In genomic region chr3:71710906-71711494, GRCh38 we compare ENCODE assay signal across 8 cellular contexts. TPM values are rescaled to one million over a fixed set of nuclear protein-coding genes. Genes with fewer than 3 reads are reported as not detected.
DNase-seq lines count a peak whose midpoint lies in the region; ATAC-seq, FAIRE-seq and TF ChIP-seq lines count a peak whose summit lies in the region.

No MANE protein-coding gene starts in this region.

- BruUV-seq in Panc1 (replicated peaks; lab: Mats Ljungman, UMichigan) = no TSS peak

- H2BK5ac ChIP-seq in H1 (ENCODE audit: low read depth, low read length) = no peak overlapping the region

- H2AK5ac ChIP-seq in H1 (ENCODE audit: low read depth, low read length) = no peak overlapping the region

- CTCF ChIA-PET in Panc1 (lab: Charles Lee) (no interaction called here), H1 (lab: Charles Lee; ENCODE audit: partially characterized antibody) (interaction anchor here (0.7 to 7.3 kb wide), 30 partner anchors 9 to 1111 kb away, joined by 3 to 66 read pairs (median 4); partner anchors contain the start of gene EIF4E3)

- H2BK12ac ChIP-seq in H1 (ENCODE audit: low read depth, low read length) = no peak overlapping the region

- TF ChIP-seq CTCF in Panc1 (IDR thresholded peaks at IDR 0.05) = peak; percentile 57; the same call in 1 of the 2 replicates
- peak in 2 of 3 experiments; percentile 65 to 74; a peak in 3 of 4 replicates for TF ChIP-seq CTCF in H1 (IDR thresholded peaks at IDR 0.05; ENCODE audit: control extremely low read depth in 1 of 3, insufficient read depth in 1 of 3, low read depth in 1 of 3, low read length in 3 of 3)

- H3K27ac ChIP-seq in Panc1 (ENCODE audit: low read length) (no peak overlapping the region), H1 (ENCODE audit: low read depth, low read length) (no peak overlapping the region)

- H3K9me3 ChIP-seq in Panc1 (ENCODE audit: control insufficient read depth, insufficient read depth, low read depth, low read length) = no peaks in the 10 kb centered on the region
- H3K9me3 ChIP-seq in H1 (ENCODE audit: insufficient read depth in 2 of 2, low read depth in 1 of 2, low read length in 1 of 2) = no peaks in the 10 kb centered on the region

- H2BK15ac ChIP-seq in H1 (ENCODE audit: low read length) = no peak overlapping the region

- no peaks in the 10 kb centered on the region for H3K79me2 ChIP-seq in H1 (ENCODE audit: control insufficient read depth in 1 of 2, insufficient read depth in 2 of 2, low read length in 2 of 2)

- TF ChIP-seq EP300 in H1 (IDR thresholded peaks at IDR 0.05; ENCODE audit: borderline replicate concordance in 1 of 2, low read depth in 2 of 2, low read length in 2 of 2) = no peak

- no peak overlapping the region for H4K91ac ChIP-seq in H1 (replicated peaks; ENCODE audit: insufficient read length, low read length)

- no peak overlapping the region for H3K9ac ChIP-seq in H1 (replicated peaks in 1 of 4; ENCODE audit: extremely low read depth in 1 of 4, low read depth in 3 of 4, low read length in 3 of 4)

- intact Hi-C loops in Panc1 (cut with micrococcal nuclease; ENCODE audit: unreplicated experiment) = loop anchor here (5.0 kb wide), 1 partner anchor 1111 kb away; no protein-coding TSS in a partner anchor

- TF ChIP-seq POLR2A in H1 (IDR thresholded peaks at IDR 0.05; ENCODE audit: control extremely low read depth in 1 of 2, low read depth in 2 of 2, low read length in 2 of 2) = no peak

- H3K36me3 ChIP-seq in Panc1 (ENCODE audit: control insufficient read depth, insufficient read depth, low read length) (no peaks in the 10 kb centered on the region), H1 (ENCODE audit: control insufficient read depth in 2 of 4, insufficient read depth in 4 of 4, low read length in 3 of 4) (no peaks in the 10 kb centered on the region)

- in situ Hi-C loops in Panc1 (cut with HindIII; ENCODE audit: low pct_unique_long_range_greater_than_20kb, low sequenced_read_pairs) = no loop called here

- DNase-seq in DMS53 treated with DMSO at 0.1 percent for 48 hours (lab: John Stamatoyannopoulos, UW; ENCODE audit: unreplicated experiment) (peak; percentile 23), Panc1 (ENCODE audit: low read depth, low spot score) (peak; percentile 27), H1 (ENCODE audit: low read depth in 1 of 2, low spot score in 2 of 2) (no peak), middle frontal gyrus (ENCODE audit: extremely low spot score, low spot score) (peak; percentile 53), islet precursor cell (no peak)

- no peak overlapping the region for H4K8ac ChIP-seq in H1 (ENCODE audit: extremely low read depth, insufficient read depth, low read length)

- no peak overlapping the region for H3K14ac ChIP-seq in H1 (ENCODE audit: insufficient read length)

- H3K23me2 ChIP-seq in H1 (ENCODE audit: low read depth, low read length) = no peaks in the 10 kb centered on the region

- H2AFZ ChIP-seq in H1 (ENCODE audit: low read length) = no peak overlapping the region

- H2BK20ac ChIP-seq in H1 (ENCODE audit: low read length) = no peak overlapping the region

- no peak overlapping the region for H3K18ac ChIP-seq in H1 (ENCODE audit: extremely low read depth, low read length)

- no peaks in the 10 kb centered on the region for H3K27me3 ChIP-seq in Panc1 (ENCODE audit: control insufficient read depth, insufficient read depth, low read length)
- no peaks in the 10 kb centered on the region for H3K27me3 ChIP-seq in H1 (replicated peaks in 1 of 4; ENCODE audit: control insufficient read depth in 3 of 4, extremely low read depth in 1 of 4, insufficient read depth in 3 of 4, low read length in 3 of 4)

- no peak overlapping the region for H3K4me3 ChIP-seq in Panc1 (ENCODE audit: low read depth in 2 of 2, low read length in 2 of 2)
- no peak overlapping the region for H3K4me3 ChIP-seq in H1 (ENCODE audit: extremely low read depth in 1 of 4, insufficient read depth in 2 of 4, low read depth in 3 of 4, low read length in 4 of 4)

- ATAC-seq in GM19324 (IDR thresholded peaks at IDR 0.05; ENCODE audit: low FRiP score, unreplicated experiment) = peak; percentile 73
- peak; percentile 74 for ATAC-seq in HG03439 (IDR thresholded peaks at IDR 0.05; ENCODE audit: unreplicated experiment)
- 0 out of 2 replicates have a peak, but pooled peaks have one; percentile 77 for ATAC-seq in Panc1
- ATAC-seq in GM21619 (IDR thresholded peaks at IDR 0.05; ENCODE audit: unreplicated experiment) = no peak

- no peak overlapping the region for H2BK120ac ChIP-seq in H1 (replicated peaks; ENCODE audit: low read depth, low read length)

- no peak overlapping the region for H3K56ac ChIP-seq in H1 (replicated peaks; ENCODE audit: insufficient read length, low read depth, low read length)

- H4K20me1 ChIP-seq in H1 (replicated peaks in 1 of 2; ENCODE audit: control insufficient read depth in 1 of 2, insufficient read depth in 2 of 2, low read length in 2 of 2) = no peaks in the 10 kb centered on the region

- peak; percentile 97 for FAIRE-seq in H1 (lab: Jason Lieb, UNC)

- 0 out of 2 replicates have a peak, but pooled peaks cover 2% of the 10 kb centered on the region for H3K79me1 ChIP-seq in H1 (ENCODE audit: low read depth, low read length)

- H3K4ac ChIP-seq in H1 (replicated peaks; ENCODE audit: insufficient read length, low read depth, low read length) = no peak overlapping the region

- H3K4me2 ChIP-seq in H1 (ENCODE audit: insufficient read depth in 1 of 2, low read depth in 2 of 2, low read length in 2 of 2) = no peak overlapping the region

- TF ChIP-seq RAD21 in H1 (IDR thresholded peaks at IDR 0.05 in 1 of 2, conservative IDR thresholded peaks at IDR 0.05 in 1 of 2; ENCODE audit: low read depth in 2 of 2, low read length in 2 of 2) = peak; percentile 90 to 94

- H3K4me1 ChIP-seq in Panc1 (ENCODE audit: control insufficient read depth, insufficient read depth, low read length) (no peaks in the 10 kb centered on the region), H1 (replicated peaks in 1 of 4; ENCODE audit: control insufficient read depth in 3 of 4, insufficient read depth in 4 of 4, low read length in 3 of 4) (no peaks in the 10 kb centered on the region)

- H4K5ac ChIP-seq in H1 (ENCODE audit: insufficient read length, low read depth, low read length) = no peak overlapping the region

- 33% methylated on average over 1 of the region's 1 CpG; no CpG with 5 or more reads in 1 of the 2 experiments for WGBS in H1 (ENCODE audit: extremely low coverage in 1 of 2, insufficient coverage in 1 of 2, insufficient read length in 1 of 2, insufficient replicate concordance in 2 of 2, low coverage in 1 of 2, low lambda C conversion rate in 2 of 2, missing lambda C conversion rate in 1 of 2), 2 experiments

- POLR2A ChIA-PET in Panc1 (lab: Charles Lee) = no interaction called here
- POLR2A ChIA-PET in H1 (lab: Charles Lee; ENCODE audit: partially characterized antibody) = interaction anchor here (0.9 to 1.3 kb wide), 3 partner anchors 9 to 148 kb away, joined by 3 to 4 read pairs (median 3); no protein-coding TSS in a partner anchor

- H3K23ac ChIP-seq in H1 (ENCODE audit: insufficient read length) = no peak overlapping the region

TF ChIP-seq in H1, 55 proteins besides CTCF, POLR2A, EP300 and RAD21:
- TF ChIP-seq CREB1 (IDR thresholded peaks at IDR 0.05) = no peak
- TF ChIP-seq, protein P1, sequence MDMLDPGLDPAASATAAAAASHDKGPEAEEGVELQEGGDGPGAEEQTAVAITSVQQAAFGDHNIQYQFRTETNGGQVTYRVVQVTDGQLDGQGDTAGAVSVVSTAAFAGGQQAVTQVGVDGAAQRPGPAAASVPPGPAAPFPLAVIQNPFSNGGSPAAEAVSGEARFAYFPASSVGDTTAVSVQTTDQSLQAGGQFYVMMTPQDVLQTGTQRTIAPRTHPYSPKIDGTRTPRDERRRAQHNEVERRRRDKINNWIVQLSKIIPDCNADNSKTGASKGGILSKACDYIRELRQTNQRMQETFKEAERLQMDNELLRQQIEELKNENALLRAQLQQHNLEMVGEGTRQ (IDR thresholded peaks at IDR 0.05; ENCODE audit: low read length) = no peak
- TF ChIP-seq BRCA1 (IDR thresholded peaks at IDR 0.05; ENCODE audit: low read depth, low read length) = no peak
- no peak for TF ChIP-seq HDAC6 (IDR thresholded peaks at IDR 0.05; ENCODE audit: low read depth, low read length)
- TF ChIP-seq SAP30 (IDR thresholded peaks at IDR 0.05; ENCODE audit: insufficient read depth, insufficient replicate concordance, low read length) = no peak
- TF ChIP-seq GTF2F1 (IDR thresholded peaks at IDR 0.05; ENCODE audit: borderline replicate concordance, low read depth, low read length) = no peak
- TF ChIP-seq JUND (IDR thresholded peaks at IDR 0.05; ENCODE audit: low read length) = no peak
- TF ChIP-seq JUN (IDR thresholded peaks at IDR 0.05; ENCODE audit: low read depth, low read length) = no peak
- TF ChIP-seq TBP (IDR thresholded peaks at IDR 0.05; ENCODE audit: low read depth, low read length) = no peak
- TF ChIP-seq TAF1 (IDR thresholded peaks at IDR 0.05; ENCODE audit: low read depth, low read length) = no peak
- TF ChIP-seq NRF1 (IDR thresholded peaks at IDR 0.05; ENCODE audit: low read depth, low read length) = no peak

RNA-seq across cellular contexts. Expression of gene EIF4E3, which starts 14.2 kb away (rescaled TPM):
- total RNA-seq in Panc1 (2021; ENCODE audit: unreplicated experiment) = 0.39 TPM
- not detected for polyA plus RNA-seq in Panc1 (2012; ENCODE audit: insufficient read length)
- total RNA-seq in H1 (2021; fragmentation: NEBNext Ultra II Directional; extraction: Animal tissue kit (Norgen Biotek cat#: 25700)) = 14.3 and 17.0 TPM in 2 replicates
- polyA plus RNA-seq in H1 (2011; rRNA removed) = 2.8 and 5.2 TPM in 2 replicates
- 5.7 TPM for polyA plus RNA-seq in H1 (2011; cell fraction: cytosol; rRNA removed)
- 2.1 TPM for polyA plus RNA-seq in H1 (2011; cell fraction: nucleus; rRNA removed)
- 5.9 to 9.2 TPM (median 7.6 TPM) in 4 replicates for polyA plus RNA-seq in H1 (2012, experiment 1 of 2)
- 1.5 TPM for polyA plus RNA-seq in H1 (2012, experiment 2 of 2)
- 11.6 TPM for polyA plus RNA-seq in H1 (2013, experiment 1 of 2)
- 13.6 TPM for polyA plus RNA-seq in H1 (2013, experiment 2 of 2)
- polyA minus RNA-seq in H1 (2011; rRNA and poly(A)+ RNA removed) = 7.5 and 10.9 TPM in 2 replicates
- 3.6 TPM for polyA minus RNA-seq in H1 (2011; cell fraction: cytosol; rRNA and poly(A)+ RNA removed)
- polyA minus RNA-seq in H1 (2011; cell fraction: nucleus; rRNA and poly(A)+ RNA removed) = 5.7 TPM

RNA-seq across cellular contexts. Expression of gene GPR27, which starts 42.7 kb away (rescaled TPM):
- 0.15 TPM for total RNA-seq in Panc1 (2021; ENCODE audit: unreplicated experiment)
- polyA plus RNA-seq in Panc1 (2012; ENCODE audit: insufficient read length) = 0.17 TPM
- 12.5 and 13.8 TPM in 2 replicates for total RNA-seq in H1 (2021; fragmentation: NEBNext Ultra II Directional; extraction: Animal tissue kit (Norgen Biotek cat#: 25700))
- polyA plus RNA-seq in H1 (2011; rRNA removed) = 10.7 and 11.3 TPM in 2 replicates
- 11.2 TPM for polyA plus RNA-seq in H1 (2011; cell fraction: cytosol; rRNA removed)
- 9.2 TPM for polyA plus RNA-seq in H1 (2011; cell fraction: nucleus; rRNA removed)
- 9.9 to 15.0 TPM (median 10.5 TPM) in 4 replicates for polyA plus RNA-seq in H1 (2012, experiment 1 of 2)
- 14.3 TPM for polyA plus RNA-seq in H1 (2012, experiment 2 of 2)
- 12.5 TPM for polyA plus RNA-seq in H1 (2013, experiment 1 of 2)
- 12.5 TPM for polyA plus RNA-seq in H1 (2013, experiment 2 of 2)
- 3.0 and 3.3 TPM in 2 replicates for polyA minus RNA-seq in H1 (2011; rRNA and poly(A)+ RNA removed)
- 8.9 TPM for polyA minus RNA-seq in H1 (2011; cell fraction: cytosol; rRNA and poly(A)+ RNA removed)
- 6.9 TPM for polyA minus RNA-seq in H1 (2011; cell fraction: nucleus; rRNA and poly(A)+ RNA removed)

Comparison
In these comparisons a context has a peak if more than half of its experiments do, and no peak if none do; other contexts are left out.
1. DNase-seq: peak in DMS53 treated with DMSO at 0.1 percent for 48 hours (single experiment), Panc1 (single experiment) and middle frontal gyrus (single experiment); none in H1 (0 of 2) and islet precursor cell (single experiment).
2. RNA of gene EIF4E3, which starts 14.2 kb away (total RNA-seq): 14.3 to 17.0 TPM in H1; 0.39 TPM in Panc1 (single experiment); every median in the first group is over 10 times any median in the second.
3. RNA of gene GPR27, which starts 42.7 kb away (total RNA-seq): 12.5 to 13.8 TPM in H1; 0.15 TPM in Panc1 (single experiment); every median in the first group is over 10 times any median in the second.